38 cellular contexts compared by ENCODE assay signal in genomic region chr12:114790276-114790675, GRCh38.
"Had no signal": no experiment of that assay in that cellular context is flagged by ENCODE, and none has a peak within 500 bp of the region (broad histone marks: within the 10 kb centered on the region; RNA-seq: fewer than 3 reads in every experiment).

No MANE protein-coding gene starts in this region.

- H3K27ac Mint-ChIP-seq: activated naive CD4-positive, alpha-beta T cell treated with anti-CD3 and anti-CD28 coated beads for 36 hours; activated naive CD4-positive, alpha-beta T cell treated with anti-CD3 and anti-CD28 coated beads, Interleukin-2, amount 10 ng/mL, durations not matched to agents 7 days and 5 days; activated naive CD4-positive, alpha-beta T cell treated with anti-CD3 and anti-CD28 coated beads, Interleukin-2, amount 50 U/mL, for 24 hours; activated naive CD4-positive, alpha-beta T cell treated with anti-CD3 and anti-CD28 coated beads, Interleukin-2, amount 50 U/mL, for 72 hours; activated naive CD8-positive, alpha-beta T cell; activated naive CD8-positive, alpha-beta T cell treated with anti-CD3 and anti-CD28 coated beads for 36 hours; activated naive CD8-positive, alpha-beta T cell treated with anti-CD3 and anti-CD28 coated beads, Interleukin-2, amount 10 ng/mL, durations not matched to agents 7 days and 5 days; activated naive CD8-positive, alpha-beta T cell treated with anti-CD3 and anti-CD28 coated beads, Interleukin-2, amount 50 U/mL, for 24 hours; activated T-cell treated with anti-CD3 and anti-CD28 coated beads, Interleukin-2, amount 50 U/mL, for 24 hours; activated T-cell treated with anti-CD3 and anti-CD28 coated beads, Interleukin-2, amount 50 U/mL, for 72 hours; activated T-helper 1 cell treated with anti-CD3 and anti-CD28 coated beads, Interleukin-12 subunit alpha, Interleukin-12 subunit beta, Interleukin-2, Interleukin-4 antibody, amounts not matched to agents 30 ng/mL and 10 ng/mL and 1 ng/mL, durations not matched to agents 14 hours and 24 hours and 36 hours; activated T-helper 17 cell treated with anti-CD3 and anti-CD28 coated beads, Interleukin-2, amount 50 U/mL, for 72 hours; activated T-helper 2 cell treated with anti-CD3 and anti-CD28 coated beads, Interferon-gamma antibody, Interleukin-2, Interleukin-4, amounts not matched to agents 10 μg/mL and 5 μg/mL and 100 μg/mL, durations not matched to agents 14 hours and 24 hours and 36 hours; brain had no signal

- H3K9me3 Mint-ChIP-seq: activated naive CD4-positive, alpha-beta T cell treated with anti-CD3 and anti-CD28 coated beads, Interleukin-2, amount 50 U/mL, for 24 hours; activated naive CD8-positive, alpha-beta T cell treated with anti-CD3 and anti-CD28 coated beads for 36 hours; activated naive CD8-positive, alpha-beta T cell treated with anti-CD3 and anti-CD28 coated beads, Interleukin-2, amount 10 ng/mL, durations not matched to agents 7 days and 5 days; activated naive CD8-positive, alpha-beta T cell treated with anti-CD3 and anti-CD28 coated beads, Interleukin-2, amount 50 U/mL, for 24 hours; activated T-cell treated with anti-CD3 and anti-CD28 coated beads, Interleukin-2, amount 50 U/mL, for 24 hours; activated T-cell treated with anti-CD3 and anti-CD28 coated beads, Interleukin-2, amount 50 U/mL, for 4 hours; activated T-helper 17 cell treated with anti-CD3 and anti-CD28 coated beads, Interleukin-2, amount 50 U/mL, for 72 hours; activated T-helper 2 cell treated with anti-CD3 and anti-CD28 coated beads, Interferon-gamma antibody, Interleukin-2, Interleukin-4, amounts not matched to agents 10 μg/mL and 5 μg/mL and 100 μg/mL, durations not matched to agents 14 hours and 24 hours and 36 hours; brain had no signal

- ATAC-seq: activated naive CD4-positive, alpha-beta T cell treated with anti-CD3 and anti-CD28 coated beads, Interleukin-2, amount 50 U/mL, for 72 hours; activated naive CD8-positive, alpha-beta T cell treated with anti-CD3 and anti-CD28 coated beads, Interleukin-2, amount 50 U/mL, for 24 hours; activated T-cell treated with anti-CD3 and anti-CD28 coated beads, Interleukin-2, amount 50 U/mL, for 4 hours; activated T-cell treated with anti-CD3 and anti-CD28 coated beads, Interleukin-2, amount 50 U/mL, for 72 hours; activated T-helper 17 cell treated with anti-CD3 and anti-CD28 coated beads, Interleukin-2, amount 50 U/mL, for 72 hours; body of pancreas had no signal

- H3K9me3 ChIP-seq: adrenal gland, ascending aorta, body of pancreas, breast epithelium had no signal

- H3K4me1 Mint-ChIP-seq: activated naive CD4-positive, alpha-beta T cell treated with anti-CD3 and anti-CD28 coated beads, Interleukin-2, amount 10 ng/mL, durations not matched to agents 7 days and 5 days; activated naive CD4-positive, alpha-beta T cell treated with anti-CD3 and anti-CD28 coated beads, Interleukin-2, amount 50 U/mL, for 24 hours; activated naive CD8-positive, alpha-beta T cell treated with anti-CD3 and anti-CD28 coated beads for 36 hours; activated naive CD8-positive, alpha-beta T cell treated with anti-CD3 and anti-CD28 coated beads, Interleukin-2, amount 10 ng/mL, durations not matched to agents 7 days and 5 days; activated naive CD8-positive, alpha-beta T cell treated with anti-CD3 and anti-CD28 coated beads, Interleukin-2, amount 50 U/mL, for 24 hours; activated T-helper 17 cell treated with anti-CD3 and anti-CD28 coated beads, Interleukin-2, amount 50 U/mL, for 72 hours; brain; central memory CD8-positive, alpha-beta T cell had no signal

- H3K36me3 ChIP-seq: adrenal gland, ascending aorta, brain microvascular endothelial cell, breast epithelium, cardiac muscle cell had no signal

- H3K4me3 Mint-ChIP-seq: activated naive CD4-positive, alpha-beta T cell treated with anti-CD3 and anti-CD28 coated beads for 36 hours; activated naive CD4-positive, alpha-beta T cell treated with anti-CD3 and anti-CD28 coated beads, Interleukin-2, amount 10 ng/mL, durations not matched to agents 7 days and 5 days; activated naive CD4-positive, alpha-beta T cell treated with anti-CD3 and anti-CD28 coated beads, Interleukin-2, amount 50 U/mL, for 24 hours; activated naive CD8-positive, alpha-beta T cell; activated naive CD8-positive, alpha-beta T cell treated with anti-CD3 and anti-CD28 coated beads for 36 hours; activated naive CD8-positive, alpha-beta T cell treated with anti-CD3 and anti-CD28 coated beads, Interleukin-2, amount 10 ng/mL, durations not matched to agents 7 days and 5 days; activated naive CD8-positive, alpha-beta T cell treated with anti-CD3 and anti-CD28 coated beads, Interleukin-2, amount 50 U/mL, for 24 hours; activated T-cell treated with anti-CD3 and anti-CD28 coated beads, Interleukin-2, amount 50 U/mL, for 24 hours; activated T-cell treated with anti-CD3 and anti-CD28 coated beads, Interleukin-2, amount 50 U/mL, for 4 hours; activated T-cell treated with anti-CD3 and anti-CD28 coated beads, Interleukin-2, amount 50 U/mL, for 72 hours; activated T-helper 1 cell treated with anti-CD3 and anti-CD28 coated beads, Interleukin-12 subunit alpha, Interleukin-12 subunit beta, Interleukin-2, Interleukin-4 antibody, amounts not matched to agents 30 ng/mL and 10 ng/mL and 1 ng/mL, durations not matched to agents 14 hours and 24 hours and 36 hours; activated T-helper 17 cell treated with anti-CD3 and anti-CD28 coated beads, Interleukin-2, amount 50 U/mL, for 72 hours; brain; central memory CD8-positive, alpha-beta T cell had no signal

- H3K27me3 ChIP-seq: adrenal gland, ascending aorta, body of pancreas, brain microvascular endothelial cell, breast epithelium, cardiac muscle cell had no signal

- DNase-seq: activated effector memory CD4-positive, alpha-beta T cell treated with anti-CD3 and anti-CD28 coated beads, Interleukin-2, amount 50 U/mL, for 16 hours; activated effector memory CD4-positive, alpha-beta T cell treated with Interleukin-2 at 50 U/mL for 16 hours; activated gamma-delta T cell; activated gamma-delta T cell treated with Interleukin-2 at 50 U/mL for 16 hours; activated naive CD4-positive, alpha-beta T cell; activated naive CD4-positive, alpha-beta T cell treated with anti-CD3 and anti-CD28 coated beads for 36 hours; activated naive CD4-positive, alpha-beta T cell treated with anti-CD3 and anti-CD28 coated beads, Interleukin-2, amount 10 ng/mL, durations not matched to agents 7 days and 5 days; activated naive CD4-positive, alpha-beta T cell treated with anti-CD3 and anti-CD28 coated beads, Interleukin-2, amount 50 U/mL, for 16 hours; activated naive CD4-positive, alpha-beta T cell treated with Interleukin-2 at 50 U/mL for 16 hours; activated naive CD8-positive, alpha-beta T cell treated with anti-CD3 and anti-CD28 coated beads for 36 hours; activated naive CD8-positive, alpha-beta T cell treated with anti-CD3 and anti-CD28 coated beads, Interleukin-2, amount 10 ng/mL, durations not matched to agents 7 days and 5 days; activated naive CD8-positive, alpha-beta T cell treated with anti-CD3 and anti-CD28 coated beads, Interleukin-2, amount 50 U/mL, for 24 hours; activated T-cell treated with anti-CD3 and anti-CD28 coated beads, Interleukin-2, amount 50 U/mL, for 1 hour; activated T-cell treated with anti-CD3 and anti-CD28 coated beads, Interleukin-2, amount 50 U/mL, for 24 hours; activated T-cell treated with anti-CD3 and anti-CD28 coated beads, Interleukin-2, amount 50 U/mL, for 4 hours; activated T-cell treated with anti-CD3 and anti-CD28 coated beads, Interleukin-2, amount 50 U/mL, for 48 hours; activated T-cell treated with anti-CD3 and anti-CD28 coated beads, Interleukin-2, amount 50 U/mL, for 72 hours; adrenal gland; amniotic stem cell; amygdala; anterior cingulate cortex; aorta; body of pancreas; brain microvascular endothelial cell; caudate nucleus; central memory CD4-positive, alpha-beta T cell; cerebellar nuclear complex had no signal

- H3K36me3 Mint-ChIP-seq: activated naive CD4-positive, alpha-beta T cell treated with anti-CD3 and anti-CD28 coated beads, Interleukin-2, amount 10 ng/mL, durations not matched to agents 7 days and 5 days; activated naive CD4-positive, alpha-beta T cell treated with anti-CD3 and anti-CD28 coated beads, Interleukin-2, amount 50 U/mL, for 24 hours; activated naive CD4-positive, alpha-beta T cell treated with anti-CD3 and anti-CD28 coated beads, Interleukin-2, amount 50 U/mL, for 72 hours; activated naive CD8-positive, alpha-beta T cell; activated naive CD8-positive, alpha-beta T cell treated with anti-CD3 and anti-CD28 coated beads for 36 hours; activated naive CD8-positive, alpha-beta T cell treated with anti-CD3 and anti-CD28 coated beads, Interleukin-2, amount 10 ng/mL, durations not matched to agents 7 days and 5 days; brain had no signal

- H3K4me3 ChIP-seq: adrenal gland, ascending aorta, body of pancreas, breast epithelium, cardiac muscle cell had no signal

- H3K4me1 ChIP-seq: adrenal gland, ascending aorta, body of pancreas, breast epithelium had no signal

- H3K27ac ChIP-seq: adrenal gland, ascending aorta, body of pancreas, brain microvascular endothelial cell, breast epithelium, cardiac muscle cell had no signal

- H3K27me3 Mint-ChIP-seq: activated naive CD4-positive, alpha-beta T cell treated with anti-CD3 and anti-CD28 coated beads, Interleukin-2, amount 10 ng/mL, durations not matched to agents 7 days and 5 days; activated naive CD4-positive, alpha-beta T cell treated with anti-CD3 and anti-CD28 coated beads, Interleukin-2, amount 50 U/mL, for 24 hours; activated naive CD8-positive, alpha-beta T cell; activated naive CD8-positive, alpha-beta T cell treated with anti-CD3 and anti-CD28 coated beads for 36 hours; activated naive CD8-positive, alpha-beta T cell treated with anti-CD3 and anti-CD28 coated beads, Interleukin-2, amount 10 ng/mL, durations not matched to agents 7 days and 5 days; activated naive CD8-positive, alpha-beta T cell treated with anti-CD3 and anti-CD28 coated beads, Interleukin-2, amount 50 U/mL, for 24 hours; activated T-cell treated with anti-CD3 and anti-CD28 coated beads, Interleukin-2, amount 50 U/mL, for 24 hours; activated T-helper 17 cell treated with anti-CD3 and anti-CD28 coated beads, Interleukin-2, amount 50 U/mL, for 72 hours; central memory CD8-positive, alpha-beta T cell had no signal
